ENCODE assay signal across 1 cellular context in the genomic region with DNA sequence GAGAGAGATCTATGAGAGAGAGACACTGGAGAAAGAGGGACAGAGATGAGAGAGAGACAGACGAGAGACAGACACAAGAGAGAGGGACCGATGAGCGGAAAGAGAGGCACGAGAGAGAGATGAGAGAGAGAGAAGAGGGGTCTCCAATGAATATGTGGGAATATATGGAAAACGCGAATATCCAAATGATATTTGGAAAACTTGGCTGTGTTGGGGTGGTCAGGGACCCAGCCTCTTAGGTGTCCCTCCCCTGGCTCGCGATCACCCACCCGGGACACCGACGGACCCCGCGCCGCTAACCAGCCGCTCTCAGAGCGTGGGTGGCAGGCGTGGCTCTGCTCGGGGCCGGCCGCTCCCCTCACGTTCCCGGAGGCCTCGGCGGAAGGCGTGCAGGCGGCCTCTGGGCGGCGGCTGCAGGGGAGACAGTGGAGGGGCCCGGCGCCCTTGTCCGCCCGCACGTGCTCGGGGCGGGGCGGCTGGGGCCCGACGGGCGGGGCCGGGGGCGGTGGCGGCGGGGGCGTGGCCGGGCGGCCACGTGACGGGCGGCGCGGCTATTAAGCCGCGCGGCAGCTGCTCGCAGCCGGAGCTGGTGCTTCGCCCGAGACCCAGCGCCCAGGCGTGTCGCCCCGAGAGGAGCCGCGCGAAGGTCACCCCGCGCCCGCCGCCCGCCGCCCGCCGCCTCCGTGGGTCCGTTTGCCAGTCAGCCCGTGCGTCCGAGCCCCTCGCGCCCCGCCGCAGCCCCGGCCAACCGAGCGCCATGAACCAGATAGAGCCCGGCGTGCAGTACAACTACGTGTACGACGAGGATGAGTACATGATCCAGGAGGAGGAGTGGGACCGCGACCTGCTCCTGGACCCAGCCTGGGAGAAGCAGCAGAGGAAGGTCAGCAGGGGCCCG.
TF ChIP-seq lines count a peak whose summit lies in the region.

A gene (plus strand): TSS at position 583 of the 898 bp plus-strand sequence. CDS start 175 bp downstream, at position 758.

TF ChIP-seq in HEK293, 187 proteins besides CTCF, POLR2A, EP300 and RAD21 (continued from another document and continues in another):
- TF ChIP-seq ZNF660 (tag by site-specific recombination; IDR thresholded peaks at IDR 0.05) (peak; percentile 78), WT1 (tag by site-specific recombination; IDR thresholded peaks at IDR 0.05) (0 out of 2 replicates have a peak, but pooled peaks have one; percentile 7), ZXDB (tag by site-specific recombination; IDR thresholded peaks at IDR 0.05) (peak; percentile 70), ZNF132 (tag by site-specific recombination; IDR thresholded peaks at IDR 0.05; ENCODE audit: borderline replicate concordance) (no peak), TRIM28 (IDR thresholded peaks at IDR 0.05; ENCODE audit: borderline replicate concordance, low read length) (no peak), ZNF623 (tag by site-specific recombination; IDR thresholded peaks at IDR 0.05) (no peak), ZNF10 (tag by site-specific recombination; IDR thresholded peaks at IDR 0.05) (no peak), ZBTB48 (tag by site-specific recombination; IDR thresholded peaks at IDR 0.05) (peak; percentile 37; the same call in 1 of the 2 replicates), ZBTB17 (tag by site-specific recombination; IDR thresholded peaks at IDR 0.05) (no peak; the same call in 1 of the 2 replicates), BCL11A (tag by site-specific recombination; IDR thresholded peaks at IDR 0.05; ENCODE audit: low read depth) (no peak), ZNF791 (tag by site-specific recombination; IDR thresholded peaks at IDR 0.05) (no peak), ZNF133 (tag by site-specific recombination; IDR thresholded peaks at IDR 0.05) (0 out of 2 replicates have a peak, but pooled peaks have one; percentile 36), OSR2 (tag by site-specific recombination; IDR thresholded peaks at IDR 0.05) (no peak), ZNF837 (tag by site-specific recombination; IDR thresholded peaks at IDR 0.05) (no peak), ZNF140 (tag by site-specific recombination; IDR thresholded peaks at IDR 0.05) (no peak), ZNF24 (tag by site-specific recombination; IDR thresholded peaks at IDR 0.05) (no peak), ZNF394 (tag by site-specific recombination; IDR thresholded peaks at IDR 0.05; ENCODE audit: borderline replicate concordance) (no peak; the same call in 1 of the 2 replicates), GLIS2 (tag by site-specific recombination; IDR thresholded peaks at IDR 0.05) (peak; percentile 93), ZNF529 (tag by site-specific recombination; IDR thresholded peaks at IDR 0.05; ENCODE audit: insufficient replicate concordance) (no peak), ZNF701 (tag by site-specific recombination; IDR thresholded peaks at IDR 0.05) (no peak), ZNF248 (tag by site-specific recombination; IDR thresholded peaks at IDR 0.05) (no peak), KLF10 (tag by site-specific recombination; IDR thresholded peaks at IDR 0.05) (peak; percentile 86), ZNF174 (tag by site-specific recombination; IDR thresholded peaks at IDR 0.05) (0 out of 2 replicates have a peak, but pooled peaks have one; percentile 61), ZNF324 (tag by site-specific recombination; IDR thresholded peaks at IDR 0.05) (peak; percentile 65; the same call in 1 of the 2 replicates), ZNF558 (tag by site-specific recombination; IDR thresholded peaks at IDR 0.05) (no peak), SP3 (tag by site-specific recombination; IDR thresholded peaks at IDR 0.05) (peak; percentile 68), ZNF473 (tag by site-specific recombination; IDR thresholded peaks at IDR 0.05) (no peak), ZNF423 (tag by site-specific recombination; IDR thresholded peaks at IDR 0.05) (peak; percentile 38; the same call in 1 of the 2 replicates), ZNF302 (tag by site-specific recombination; IDR thresholded peaks at IDR 0.05; ENCODE audit: low read depth) (no peak), ZNF341 (tag by site-specific recombination; IDR thresholded peaks at IDR 0.05; ENCODE audit: low read depth) (no peak), ZFHX2 (tag by site-specific recombination; conservative IDR thresholded peaks at IDR 0.05) (peak; percentile 94), ZNF555 (tag by site-specific recombination; conservative IDR thresholded peaks at IDR 0.05) (no peak), ZNF223 (tag by site-specific recombination; IDR thresholded peaks at IDR 0.05) (0 out of 2 replicates have a peak, but pooled peaks have one; percentile 20)
- TF ChIP-seq, protein P1, sequence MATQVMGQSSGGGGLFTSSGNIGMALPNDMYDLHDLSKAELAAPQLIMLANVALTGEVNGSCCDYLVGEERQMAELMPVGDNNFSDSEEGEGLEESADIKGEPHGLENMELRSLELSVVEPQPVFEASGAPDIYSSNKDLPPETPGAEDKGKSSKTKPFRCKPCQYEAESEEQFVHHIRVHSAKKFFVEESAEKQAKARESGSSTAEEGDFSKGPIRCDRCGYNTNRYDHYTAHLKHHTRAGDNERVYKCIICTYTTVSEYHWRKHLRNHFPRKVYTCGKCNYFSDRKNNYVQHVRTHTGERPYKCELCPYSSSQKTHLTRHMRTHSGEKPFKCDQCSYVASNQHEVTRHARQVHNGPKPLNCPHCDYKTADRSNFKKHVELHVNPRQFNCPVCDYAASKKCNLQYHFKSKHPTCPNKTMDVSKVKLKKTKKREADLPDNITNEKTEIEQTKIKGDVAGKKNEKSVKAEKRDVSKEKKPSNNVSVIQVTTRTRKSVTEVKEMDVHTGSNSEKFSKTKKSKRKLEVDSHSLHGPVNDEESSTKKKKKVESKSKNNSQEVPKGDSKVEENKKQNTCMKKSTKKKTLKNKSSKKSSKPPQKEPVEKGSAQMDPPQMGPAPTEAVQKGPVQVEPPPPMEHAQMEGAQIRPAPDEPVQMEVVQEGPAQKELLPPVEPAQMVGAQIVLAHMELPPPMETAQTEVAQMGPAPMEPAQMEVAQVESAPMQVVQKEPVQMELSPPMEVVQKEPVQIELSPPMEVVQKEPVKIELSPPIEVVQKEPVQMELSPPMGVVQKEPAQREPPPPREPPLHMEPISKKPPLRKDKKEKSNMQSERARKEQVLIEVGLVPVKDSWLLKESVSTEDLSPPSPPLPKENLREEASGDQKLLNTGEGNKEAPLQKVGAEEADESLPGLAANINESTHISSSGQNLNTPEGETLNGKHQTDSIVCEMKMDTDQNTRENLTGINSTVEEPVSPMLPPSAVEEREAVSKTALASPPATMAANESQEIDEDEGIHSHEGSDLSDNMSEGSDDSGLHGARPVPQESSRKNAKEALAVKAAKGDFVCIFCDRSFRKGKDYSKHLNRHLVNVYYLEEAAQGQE (tag by site-specific recombination; IDR thresholded peaks at IDR 0.05): peak; percentile 4; the same call in 1 of the 2 replicates
- TF ChIP-seq, protein P2, sequence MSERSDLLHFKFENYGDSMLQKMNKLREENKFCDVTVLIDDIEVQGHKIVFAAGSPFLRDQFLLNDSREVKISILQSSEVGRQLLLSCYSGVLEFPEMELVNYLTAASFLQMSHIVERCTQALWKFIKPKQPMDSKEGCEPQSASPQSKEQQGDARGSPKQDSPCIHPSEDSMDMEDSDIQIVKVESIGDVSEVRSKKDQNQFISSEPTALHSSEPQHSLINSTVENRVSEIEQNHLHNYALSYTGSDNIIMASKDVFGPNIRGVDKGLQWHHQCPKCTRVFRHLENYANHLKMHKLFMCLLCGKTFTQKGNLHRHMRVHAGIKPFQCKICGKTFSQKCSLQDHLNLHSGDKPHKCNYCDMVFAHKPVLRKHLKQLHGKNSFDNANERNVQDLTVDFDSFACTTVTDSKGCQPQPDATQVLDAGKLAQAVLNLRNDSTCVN (tag by site-specific recombination; optimal IDR thresholded peaks at IDR 0.05): peak; percentile 75
- TF ChIP-seq, protein P3, sequence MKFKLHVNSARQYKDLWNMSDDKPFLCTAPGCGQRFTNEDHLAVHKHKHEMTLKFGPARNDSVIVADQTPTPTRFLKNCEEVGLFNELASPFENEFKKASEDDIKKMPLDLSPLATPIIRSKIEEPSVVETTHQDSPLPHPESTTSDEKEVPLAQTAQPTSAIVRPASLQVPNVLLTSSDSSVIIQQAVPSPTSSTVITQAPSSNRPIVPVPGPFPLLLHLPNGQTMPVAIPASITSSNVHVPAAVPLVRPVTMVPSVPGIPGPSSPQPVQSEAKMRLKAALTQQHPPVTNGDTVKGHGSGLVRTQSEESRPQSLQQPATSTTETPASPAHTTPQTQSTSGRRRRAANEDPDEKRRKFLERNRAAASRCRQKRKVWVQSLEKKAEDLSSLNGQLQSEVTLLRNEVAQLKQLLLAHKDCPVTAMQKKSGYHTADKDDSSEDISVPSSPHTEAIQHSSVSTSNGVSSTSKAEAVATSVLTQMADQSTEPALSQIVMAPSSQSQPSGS (tag by site-specific recombination; IDR thresholded peaks at IDR 0.05; ENCODE audit: low read depth): no peak
- TF ChIP-seq, protein P4, sequence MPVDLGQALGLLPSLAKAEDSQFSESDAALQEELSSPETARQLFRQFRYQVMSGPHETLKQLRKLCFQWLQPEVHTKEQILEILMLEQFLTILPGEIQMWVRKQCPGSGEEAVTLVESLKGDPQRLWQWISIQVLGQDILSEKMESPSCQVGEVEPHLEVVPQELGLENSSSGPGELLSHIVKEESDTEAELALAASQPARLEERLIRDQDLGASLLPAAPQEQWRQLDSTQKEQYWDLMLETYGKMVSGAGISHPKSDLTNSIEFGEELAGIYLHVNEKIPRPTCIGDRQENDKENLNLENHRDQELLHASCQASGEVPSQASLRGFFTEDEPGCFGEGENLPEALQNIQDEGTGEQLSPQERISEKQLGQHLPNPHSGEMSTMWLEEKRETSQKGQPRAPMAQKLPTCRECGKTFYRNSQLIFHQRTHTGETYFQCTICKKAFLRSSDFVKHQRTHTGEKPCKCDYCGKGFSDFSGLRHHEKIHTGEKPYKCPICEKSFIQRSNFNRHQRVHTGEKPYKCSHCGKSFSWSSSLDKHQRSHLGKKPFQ (tag by site-specific recombination; IDR thresholded peaks at IDR 0.05): no peak; the same call in 1 of the 2 replicates
- TF ChIP-seq, protein P5, sequence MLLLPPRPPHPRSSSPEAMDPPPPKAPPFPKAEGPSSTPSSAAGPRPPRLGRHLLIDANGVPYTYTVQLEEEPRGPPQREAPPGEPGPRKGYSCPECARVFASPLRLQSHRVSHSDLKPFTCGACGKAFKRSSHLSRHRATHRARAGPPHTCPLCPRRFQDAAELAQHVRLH (tag by site-specific recombination; IDR thresholded peaks at IDR 0.05): peak; percentile 8; the same call in 1 of the 2 replicates
- TF ChIP-seq, protein P6, sequence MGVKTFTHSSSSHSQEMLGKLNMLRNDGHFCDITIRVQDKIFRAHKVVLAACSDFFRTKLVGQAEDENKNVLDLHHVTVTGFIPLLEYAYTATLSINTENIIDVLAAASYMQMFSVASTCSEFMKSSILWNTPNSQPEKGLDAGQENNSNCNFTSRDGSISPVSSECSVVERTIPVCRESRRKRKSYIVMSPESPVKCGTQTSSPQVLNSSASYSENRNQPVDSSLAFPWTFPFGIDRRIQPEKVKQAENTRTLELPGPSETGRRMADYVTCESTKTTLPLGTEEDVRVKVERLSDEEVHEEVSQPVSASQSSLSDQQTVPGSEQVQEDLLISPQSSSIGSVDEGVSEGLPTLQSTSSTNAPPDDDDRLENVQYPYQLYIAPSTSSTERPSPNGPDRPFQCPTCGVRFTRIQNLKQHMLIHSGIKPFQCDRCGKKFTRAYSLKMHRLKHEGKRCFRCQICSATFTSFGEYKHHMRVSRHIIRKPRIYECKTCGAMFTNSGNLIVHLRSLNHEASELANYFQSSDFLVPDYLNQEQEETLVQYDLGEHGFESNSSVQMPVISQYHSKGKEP (tag by site-specific recombination; IDR thresholded peaks at IDR 0.05): no peak
- TF ChIP-seq, protein P7, sequence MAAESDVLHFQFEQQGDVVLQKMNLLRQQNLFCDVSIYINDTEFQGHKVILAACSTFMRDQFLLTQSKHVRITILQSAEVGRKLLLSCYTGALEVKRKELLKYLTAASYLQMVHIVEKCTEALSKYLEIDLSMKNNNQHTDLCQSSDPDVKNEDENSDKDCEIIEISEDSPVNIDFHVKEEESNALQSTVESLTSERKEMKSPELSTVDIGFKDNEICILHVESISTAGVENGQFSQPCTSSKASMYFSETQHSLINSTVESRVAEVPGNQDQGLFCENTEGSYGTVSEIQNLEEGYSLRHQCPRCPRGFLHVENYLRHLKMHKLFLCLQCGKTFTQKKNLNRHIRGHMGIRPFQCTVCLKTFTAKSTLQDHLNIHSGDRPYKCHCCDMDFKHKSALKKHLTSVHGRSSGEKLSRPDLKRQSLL (tag by site-specific recombination; IDR thresholded peaks at IDR 0.05): no peak
- TF ChIP-seq, protein P8, sequence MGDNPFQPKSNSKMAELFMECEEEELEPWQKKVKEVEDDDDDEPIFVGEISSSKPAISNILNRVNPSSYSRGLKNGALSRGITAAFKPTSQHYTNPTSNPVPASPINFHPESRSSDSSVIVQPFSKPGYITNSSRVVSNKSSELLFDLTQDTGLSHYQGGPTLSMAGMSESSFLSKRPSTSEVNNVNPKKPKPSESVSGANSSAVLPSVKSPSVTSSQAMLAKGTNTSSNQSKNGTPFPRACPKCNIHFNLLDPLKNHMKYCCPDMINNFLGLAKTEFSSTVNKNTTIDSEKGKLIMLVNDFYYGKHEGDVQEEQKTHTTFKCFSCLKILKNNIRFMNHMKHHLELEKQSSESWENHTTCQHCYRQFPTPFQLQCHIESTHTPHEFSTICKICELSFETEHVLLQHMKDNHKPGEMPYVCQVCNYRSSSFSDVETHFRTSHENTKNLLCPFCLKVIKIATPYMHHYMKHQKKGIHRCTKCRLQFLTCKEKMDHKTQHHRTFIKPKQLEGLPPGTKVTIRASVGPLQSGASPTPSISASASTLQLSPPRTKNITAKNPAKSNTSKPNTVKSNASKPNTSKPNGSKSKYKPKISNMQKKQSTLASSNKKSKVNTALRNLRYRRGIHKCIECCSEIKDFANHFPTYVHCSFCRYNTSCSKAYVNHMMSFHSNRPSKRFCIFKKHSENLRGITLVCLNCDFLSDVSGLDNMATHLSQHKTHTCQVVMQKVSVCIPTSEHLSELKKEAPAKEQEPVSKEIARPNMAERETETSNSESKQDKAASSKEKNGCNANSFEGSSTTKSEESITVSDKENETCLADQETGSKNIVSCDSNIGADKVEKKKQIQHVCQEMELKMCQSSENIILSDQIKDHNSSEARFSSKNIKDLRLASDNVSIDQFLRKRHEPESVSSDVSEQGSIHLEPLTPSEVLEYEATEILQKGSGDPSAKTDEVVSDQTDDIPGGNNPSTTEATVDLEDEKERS (tag by site-specific recombination; IDR thresholded peaks at IDR 0.05): no peak; the same call in 1 of the 2 replicates
- TF ChIP-seq, protein P9, sequence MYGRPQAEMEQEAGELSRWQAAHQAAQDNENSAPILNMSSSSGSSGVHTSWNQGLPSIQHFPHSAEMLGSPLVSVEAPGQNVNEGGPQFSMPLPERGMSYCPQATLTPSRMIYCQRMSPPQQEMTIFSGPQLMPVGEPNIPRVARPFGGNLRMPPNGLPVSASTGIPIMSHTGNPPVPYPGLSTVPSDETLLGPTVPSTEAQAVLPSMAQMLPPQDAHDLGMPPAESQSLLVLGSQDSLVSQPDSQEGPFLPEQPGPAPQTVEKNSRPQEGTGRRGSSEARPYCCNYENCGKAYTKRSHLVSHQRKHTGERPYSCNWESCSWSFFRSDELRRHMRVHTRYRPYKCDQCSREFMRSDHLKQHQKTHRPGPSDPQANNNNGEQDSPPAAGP (tag by site-specific recombination; IDR thresholded peaks at IDR 0.05): no peak
